Comparison of ENCODE assay signal across 25 cellular contexts in genomic region chr14:103318750-103319419, GRCh38. TPM values are rescaled to one million over a fixed set of nuclear protein-coding genes. Genes with fewer than 3 reads are reported as not detected.
DNase-seq lines count a peak whose midpoint lies in the region; ATAC-seq and TF ChIP-seq lines count a peak whose summit lies in the region.
"Had no signal": no experiment of that assay in that cellular context is flagged by ENCODE, and none has a peak within 500 bp of the region (broad histone marks: within the 10 kb centered on the region; RNA-seq: fewer than 3 reads in every experiment).

No MANE protein-coding gene starts in this region.

- H3K4me3 ChIP-seq in adrenal gland = no peak overlapping the region
- H3K4me3 ChIP-seq: esophagus squamous epithelium, Peyer's patch, psoas muscle, upper lobe of right lung had no signal

- TF ChIP-seq CTCF in progenitor cell of endocrine pancreas (IDR thresholded peaks at IDR 0.05; ENCODE audit: unreplicated experiment) = no peak
- TF ChIP-seq CTCF in adrenal gland (IDR thresholded peaks at IDR 0.05) = no peak

- H3K27me3 ChIP-seq in adrenal gland = no peaks in the 10 kb centered on the region
- H3K27me3 ChIP-seq: esophagus squamous epithelium, Peyer's patch, upper lobe of right lung had no signal

- H3K4me1 ChIP-seq in adrenal gland (replicated peaks in 1 of 2) = peaks cover 0 to 10% of the 10 kb centered on the region in 2 donors
- H3K4me1 ChIP-seq: Caco-2, Peyer's patch had no signal

- no peaks in the 10 kb centered on the region for H3K27me3 Mint-ChIP-seq in progenitor cell of endocrine pancreas
- peaks cover 59% of the 10 kb centered on the region for H3K27me3 Mint-ChIP-seq in stimulated activated memory B cell treated with anti-CD40 and anti-IgM and Interleukin-4, amounts not matched to agents 10 μg/mL and 1 μg/mL and 100 μg/mL, for 72 hours

- no peak overlapping the region for H3K27ac ChIP-seq in adrenal gland
- H3K27ac ChIP-seq: Peyer's patch, psoas muscle, upper lobe of right lung had no signal

- no peak overlapping the region for H3K4me3 Mint-ChIP-seq in progenitor cell of endocrine pancreas (ENCODE audit: low read depth)
- no peak overlapping the region for H3K4me3 Mint-ChIP-seq in stimulated activated memory B cell treated with anti-CD40 and anti-IgM and Interleukin-4, amounts not matched to agents 10 μg/mL and 1 μg/mL and 100 μg/mL, for 72 hours
- H3K4me3 Mint-ChIP-seq: activated CD8-positive, alpha-beta T cell treated with anti-CD3 and anti-CD28 coated beads, Interleukin-2, amount 10 ng/mL, durations not matched to agents 7 days and 5 days; activated naive CD4-positive, alpha-beta T cell treated with anti-CD3 and anti-CD28 coated beads, Interleukin-2, amount 10 ng/mL, durations not matched to agents 7 days and 5 days; activated T-cell treated with anti-CD3 and anti-CD28 coated beads, Interleukin-2, amount 50 U/mL, for 24 hours had no signal

- WGBS in adrenal gland, 4 donors = 74 to 80% (median 78%) methylated on average over 6 of the region's 6 CpGs

- H3K36me3 ChIP-seq in adrenal gland (replicated peaks in 1 of 2) = no peaks in the 10 kb centered on the region
- H3K36me3 ChIP-seq: esophagus squamous epithelium, Peyer's patch, upper lobe of right lung had no signal

- H3K4me1 Mint-ChIP-seq in progenitor cell of endocrine pancreas (ENCODE audit: low read depth) = peaks cover 21% of the 10 kb centered on the region
- H3K4me1 Mint-ChIP-seq in stimulated activated memory B cell treated with anti-CD40 and anti-IgM and Interleukin-4, amounts not matched to agents 10 μg/mL and 1 μg/mL and 100 μg/mL, for 72 hours = peaks cover 9% of the 10 kb centered on the region
- H3K4me1 Mint-ChIP-seq: activated naive CD4-positive, alpha-beta T cell treated with anti-CD3 and anti-CD28 coated beads, Interleukin-2, amount 10 ng/mL, durations not matched to agents 7 days and 5 days had no signal

- H3K27ac Mint-ChIP-seq in progenitor cell of endocrine pancreas = peak overlapping the region; percentile 60
- H3K27ac Mint-ChIP-seq in stimulated activated memory B cell treated with anti-CD40 and anti-IgM and Interleukin-4, amounts not matched to agents 10 μg/mL and 1 μg/mL and 100 μg/mL, for 72 hours = no peak overlapping the region
- H3K27ac Mint-ChIP-seq: activated CD8-positive, alpha-beta T cell treated with anti-CD3 and anti-CD28 coated beads, Interleukin-2, amount 10 ng/mL, durations not matched to agents 7 days and 5 days; activated naive CD4-positive, alpha-beta T cell treated with anti-CD3 and anti-CD28 coated beads, Interleukin-2, amount 10 ng/mL, durations not matched to agents 7 days and 5 days; activated T-cell treated with anti-CD3 and anti-CD28 coated beads, Interleukin-2, amount 50 U/mL, for 24 hours had no signal

- no peaks in the 10 kb centered on the region for H3K36me3 Mint-ChIP-seq in progenitor cell of endocrine pancreas (ENCODE audit: insufficient read depth)
- H3K36me3 Mint-ChIP-seq in stimulated activated memory B cell treated with anti-CD40 and anti-IgM and Interleukin-4, amounts not matched to agents 10 μg/mL and 1 μg/mL and 100 μg/mL, for 72 hours = no peaks in the 10 kb centered on the region
- H3K36me3 Mint-ChIP-seq: activated naive CD4-positive, alpha-beta T cell treated with anti-CD3 and anti-CD28 coated beads, Interleukin-2, amount 10 ng/mL, durations not matched to agents 7 days and 5 days had no signal

- H3K9me3 ChIP-seq in adrenal gland (replicated peaks in 1 of 3) = no peaks in the 10 kb centered on the region
- H3K9me3 ChIP-seq: Caco-2, esophagus squamous epithelium, Peyer's patch, psoas muscle, upper lobe of right lung had no signal

- DNase-seq in progenitor cell of endocrine pancreas (ENCODE audit: low spot score, unreplicated experiment) (no peak), SIG-M5 (lab: John Stamatoyannopoulos, UW) (no peak), Right ventricle myocardium superior (no peak), adrenal gland (no peak)
- DNase-seq: activated CD4-positive, CD25-positive, alpha-beta regulatory T cell; activated CD8-positive, alpha-beta T cell treated with anti-CD3 and anti-CD28 coated beads, Interleukin-2, amount 10 ng/mL, durations not matched to agents 7 days and 5 days; activated naive CD4-positive, alpha-beta T cell treated with anti-CD3 and anti-CD28 coated beads, Interleukin-2, amount 10 ng/mL, durations not matched to agents 7 days and 5 days; activated T-cell treated with anti-CD3 and anti-CD28 coated beads, Interleukin-2, amount 50 U/mL, for 24 hours; AML-193; Caco-2; effector memory CD4-positive, alpha-beta T cell; esophagus squamous epithelium; GOT3; left cardiac atrium; NCI-H1436 treated with DMSO at 0.1 percent for 48 hours; psoas muscle; small intestine; stimulated activated CD4-positive, alpha-beta T cell treated with anti-CD3 and anti-CD28 coated beads, Interleukin-4, amount 100 ng/mL, for 1 hour; T-helper 9 cell had no signal

- peak; percentile 23 for ATAC-seq in GM21367 (IDR thresholded peaks at IDR 0.05; ENCODE audit: unreplicated experiment)
- ATAC-seq in HG02763 (IDR thresholded peaks at IDR 0.05; ENCODE audit: unreplicated experiment) = peak; percentile 49
- peak; percentile 27 for ATAC-seq in HG03457 (IDR thresholded peaks at IDR 0.05; ENCODE audit: unreplicated experiment)
- ATAC-seq in stimulated activated memory B cell treated with anti-CD40 and anti-IgM and Interleukin-4, amounts not matched to agents 10 μg/mL and 1 μg/mL and 100 μg/mL, for 72 hours = no peak
- ATAC-seq in Right ventricle myocardium superior (ENCODE audit: poor library complexity) = no peak
- ATAC-seq: activated CD8-positive, alpha-beta T cell treated with anti-CD3 and anti-CD28 coated beads, Interleukin-2, amount 10 ng/mL, durations not matched to agents 7 days and 5 days; left cardiac atrium; psoas muscle; upper lobe of right lung had no signal

- TF ChIP-seq POLR2A in adrenal gland (IDR thresholded peaks at IDR 0.05) = no peak

- intact Hi-C loops in Right ventricle myocardium superior (cut with DNase I) (no loop called here), adrenal gland (cut with DNase I) (no loop called here)

- no peaks in the 10 kb centered on the region for H3K9me3 Mint-ChIP-seq in progenitor cell of endocrine pancreas (ENCODE audit: low read depth)
- no peaks in the 10 kb centered on the region for H3K9me3 Mint-ChIP-seq in stimulated activated memory B cell treated with anti-CD40 and anti-IgM and Interleukin-4, amounts not matched to agents 10 μg/mL and 1 μg/mL and 100 μg/mL, for 72 hours
- H3K9me3 Mint-ChIP-seq: activated naive CD4-positive, alpha-beta T cell treated with anti-CD3 and anti-CD28 coated beads, Interleukin-2, amount 10 ng/mL, durations not matched to agents 7 days and 5 days; activated T-cell treated with anti-CD3 and anti-CD28 coated beads, Interleukin-2, amount 50 U/mL, for 24 hours had no signal

RNA-seq across cellular contexts. Expression of gene EIF5, which starts 15.2 kb away (rescaled TPM):
- 362 and 384 TPM in 2 replicates for total RNA-seq in progenitor cell of endocrine pancreas
- 234 TPM for total RNA-seq in Right ventricle myocardium superior
- 100 to 1,000 TPM; 165 to 555 (median 260) TPM for total RNA-seq in adrenal gland
- 100 to 1,000 TPM in 1 of 3 donors, 10 to 100 TPM in 2; 35.7 to 316 (median 49.1) TPM for polyA plus RNA-seq in adrenal gland

Comparison
In these comparisons a context has a peak if more than half of its experiments do, and no peak if none do; other contexts are left out.
1. ATAC-seq: peak in GM21367 (single experiment), HG02763 (single experiment) and HG03457 (single experiment); none in stimulated activated memory B cell treated with anti-CD40 and anti-IgM and Interleukin-4, amounts not matched to agents 10 μg/mL and 1 μg/mL and 100 μg/mL, for 72 hours (single experiment) and Right ventricle myocardium superior (single experiment).